Comparison of ENCODE assay signal across 1 cellular context in genomic region chr10:62048919-62049636, GRCh38.
TF ChIP-seq lines count a peak whose summit lies in the region.

No MANE protein-coding gene starts in this region.

TF ChIP-seq in HepG2, 621 proteins besides CTCF, POLR2A, EP300 and RAD21 (continued from another document and continues in another):
- TF ChIP-seq ZBTB2 (CRISPR knock-in tag; IDR thresholded peaks at IDR 0.05; ENCODE audit: low read depth) (0 out of 2 replicates have a peak, but pooled peaks have one; percentile 45), FOSL1 (CRISPR knock-in tag; IDR thresholded peaks at IDR 0.05; ENCODE audit: borderline replicate concordance) (no peak), GPN1 (CRISPR knock-in tag; IDR thresholded peaks at IDR 0.05; ENCODE audit: borderline replicate concordance) (no peak), IRX3 (CRISPR knock-in tag; IDR thresholded peaks at IDR 0.05; ENCODE audit: borderline replicate concordance, low read depth) (no peak), PRDM10 (CRISPR knock-in tag; IDR thresholded peaks at IDR 0.05; ENCODE audit: low read depth) (peak; percentile 90), ZNF496 (CRISPR knock-in tag; IDR thresholded peaks at IDR 0.05; ENCODE audit: insufficient replicate concordance) (no peak), HBP1 (CRISPR knock-in tag; IDR thresholded peaks at IDR 0.05; ENCODE audit: low read depth) (0 out of 2 replicates have a peak, but pooled peaks have one; percentile 52), ZNF564 (CRISPR knock-in tag; IDR thresholded peaks at IDR 0.05) (peak; percentile 83; the same call in 1 of the 2 replicates), SOX13 (IDR thresholded peaks at IDR 0.05) (no peak), SOX13 (CRISPR knock-in tag; conservative IDR thresholded peaks at IDR 0.05 in 1 of 2, IDR thresholded peaks at IDR 0.05 in 1 of 2) (peak in 1 of 2 experiments; percentile 58; a peak in 2 of 4 replicates), ZNF550 (CRISPR knock-in tag; IDR thresholded peaks at IDR 0.05; ENCODE audit: borderline replicate concordance) (peak; percentile 49; the same call in 1 of the 2 replicates), NFIC (IDR thresholded peaks at IDR 0.05; ENCODE audit: low read length) (0 out of 2 replicates have a peak, but pooled peaks have one; percentile 65), YEATS4 (CRISPR knock-in tag; IDR thresholded peaks at IDR 0.05; ENCODE audit: borderline replicate concordance) (peak; percentile 83), ZNF292 (CRISPR knock-in tag; IDR thresholded peaks at IDR 0.05; ENCODE audit: borderline replicate concordance, low read depth) (peak; percentile 99), FOXP1 (IDR thresholded peaks at IDR 0.05) (peak; percentile 72), FOXP1 (CRISPR knock-in tag; IDR thresholded peaks at IDR 0.05) (peak; percentile 91), PAXIP1 (CRISPR knock-in tag; conservative IDR thresholded peaks at IDR 0.05) (peak; percentile 83), SYNCRIP (IDR thresholded peaks at IDR 0.05; ENCODE audit: insufficient read depth, low read depth, low read length) (no peak), ZBTB8A (CRISPR knock-in tag; IDR thresholded peaks at IDR 0.05; ENCODE audit: borderline replicate concordance, low read depth) (peak; percentile 45; the same call in 1 of the 2 replicates), KDM3A (CRISPR knock-in tag; IDR thresholded peaks at IDR 0.05; ENCODE audit: low read depth) (peak; percentile 79; the same call in 1 of the 2 replicates), ZNF740 (CRISPR knock-in tag; IDR thresholded peaks at IDR 0.05) (peak; percentile 73; the same call in 1 of the 2 replicates), MTF1 (CRISPR knock-in tag; IDR thresholded peaks at IDR 0.05) (no peak), HNF4G (IDR thresholded peaks at IDR 0.05; ENCODE audit: borderline replicate concordance, low read depth, low read length) (no peak; the same call in 1 of the 2 replicates), HNF4G (CRISPR knock-in tag; IDR thresholded peaks at IDR 0.05; ENCODE audit: borderline replicate concordance, low read depth) (peak; percentile 85), ZNF530 (CRISPR knock-in tag; IDR thresholded peaks at IDR 0.05; ENCODE audit: low read depth) (no peak), HOXA3 (CRISPR knock-in tag; IDR thresholded peaks at IDR 0.05) (peak; percentile 82), KIAA2018 (CRISPR knock-in tag; IDR thresholded peaks at IDR 0.05; ENCODE audit: borderline replicate concordance) (no peak), ZNF713 (CRISPR knock-in tag; IDR thresholded peaks at IDR 0.05) (no peak), ZNF775 (CRISPR knock-in tag; IDR thresholded peaks at IDR 0.05; ENCODE audit: borderline replicate concordance) (no peak), SNAPC4 (CRISPR knock-in tag; IDR thresholded peaks at IDR 0.05) (no peak)
